11 cellular contexts compared by ENCODE assay signal in the genomic region with DNA sequence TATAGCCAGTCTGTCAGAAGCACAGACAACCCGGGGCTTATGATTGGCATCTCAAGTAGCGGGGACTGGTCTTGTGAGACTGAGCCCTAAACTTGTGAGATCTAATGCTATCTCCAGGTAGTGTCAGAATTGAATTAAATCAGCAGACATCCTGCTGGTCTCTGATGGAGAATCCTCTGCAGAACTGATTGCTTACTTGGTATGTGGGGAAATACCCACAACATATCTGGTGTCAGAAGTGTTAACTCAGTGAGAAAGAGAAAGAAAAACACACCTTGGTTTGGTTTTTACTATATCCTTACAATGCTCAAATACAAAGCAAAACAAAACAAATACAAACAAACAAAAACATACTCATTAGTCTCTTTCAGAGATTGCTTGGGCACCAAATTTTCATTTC. TPM values are rescaled to one million over a fixed set of nuclear protein-coding genes. Genes with fewer than 3 reads are reported as not detected.
DNase-seq lines count a peak whose midpoint lies in the region; ATAC-seq and TF ChIP-seq lines count a peak whose summit lies in the region.
"Had no signal": no experiment of that assay in that cellular context is flagged by ENCODE, and none has a peak within 500 bp of the region (broad histone marks: within the 10 kb centered on the region; RNA-seq: fewer than 3 reads in every experiment).

No MANE protein-coding gene starts in this region.

- TF ChIP-seq RAD21 in SK-N-SH (IDR thresholded peaks at IDR 0.05; ENCODE audit: low read length): no peak

- no peaks in the 10 kb centered on the region for H3F3A ChIP-seq in SK-N-SH (replicated peaks; ENCODE audit: insufficient read depth)

- ATAC-seq in GM18517 (IDR thresholded peaks at IDR 0.05; ENCODE audit: unreplicated experiment) (peak; percentile 76), GM19452 (IDR thresholded peaks at IDR 0.05; ENCODE audit: unreplicated experiment) (peak; percentile 56), HG02885 (IDR thresholded peaks at IDR 0.05; ENCODE audit: poor library complexity, unreplicated experiment) (peak; percentile 52)

- no peaks in the 10 kb centered on the region for H3K27me3 ChIP-seq in testis
- H3K27me3 ChIP-seq in SK-N-SH (ENCODE audit: insufficient read depth): no peaks in the 10 kb centered on the region

- peaks cover 26% of the 10 kb centered on the region for H3K79me2 ChIP-seq in SK-N-SH (ENCODE audit: insufficient read depth)

- H3K4me1 ChIP-seq in testis: peaks cover 14% of the 10 kb centered on the region
- H3K4me1 ChIP-seq in SK-N-SH (ENCODE audit: control insufficient read depth in 1 of 2, insufficient read depth in 2 of 2, low read depth in 1 of 2, low read length in 1 of 2): peaks cover 0 to 2% of the 10 kb centered on the region in 2 experiments; a peak in 1 of 4 replicates

- no peak overlapping the region for H3K9ac ChIP-seq in SK-N-SH

- H3K36me3 ChIP-seq in testis (ENCODE audit: low read depth, missing control alignments) (no peaks in the 10 kb centered on the region), SK-N-SH (replicated peaks in 1 of 2; ENCODE audit: control insufficient read depth in 1 of 2, insufficient read depth in 2 of 2, low read length in 1 of 2) (peaks cover 49 to 69% of the 10 kb centered on the region in 2 experiments)

- no peak for TF ChIP-seq EP300 in SK-N-SH (IDR thresholded peaks at IDR 0.05; ENCODE audit: borderline replicate concordance in 1 of 2, low read depth in 1 of 2, low read length in 1 of 2)

- H3K4me3 ChIP-seq in testis (no peak overlapping the region), SK-N-SH (ENCODE audit: low read depth in 2 of 2, low read length in 1 of 2) (no peak overlapping the region)

- no peak overlapping the region for H2AFZ ChIP-seq in SK-N-SH (ENCODE audit: low read depth)

- no peaks in the 10 kb centered on the region for H4K20me1 ChIP-seq in SK-N-SH (ENCODE audit: insufficient read depth)

- H3K27ac ChIP-seq in testis (no peak overlapping the region), SK-N-SH (ENCODE audit: low read depth in 2 of 2, low read length in 1 of 2) (no peak overlapping the region)

- no peak for TF ChIP-seq POLR2A in testis (IDR thresholded peaks at IDR 0.05)

- no peaks in the 10 kb centered on the region for H3K9me3 ChIP-seq in testis
- H3K9me3 ChIP-seq in SK-N-SH: no peaks in the 10 kb centered on the region

- no peak overlapping the region for H3K4me2 ChIP-seq in SK-N-SH

- WGBS in testis, 2 donors: 58 to 70% methylated on average over 2 of the region's 2 CpGs
- WGBS in SK-N-SH (ENCODE audit: low lambda C conversion rate): 100% methylated on average over 2 of the region's 2 CpGs

- intact Hi-C loops in testis (cut with DNase I; ENCODE audit: low total_unique reads): no loop called here

- POLR2A ChIA-PET in SK-N-SH (lab: Yijun Ruan, JAX): no interaction called here

- H3K9me2 ChIP-seq in SK-N-SH: no peaks in the 10 kb centered on the region

- CTCF ChIA-PET in SK-N-SH (lab: Yijun Ruan, JAX): interaction anchor here (1.3 kb wide), 1 partner anchor 252 kb away, joined by 3 read pairs; no protein-coding TSS in a partner anchor

- DNase-seq in SK-N-DZ (ENCODE audit: low spot score) (peak; percentile 74), testis (no peak), SK-N-SH (no peak), SKM-1 (lab: John Stamatoyannopoulos, UW; ENCODE audit: unreplicated experiment) (no peak), NCI-H2171 (lab: John Stamatoyannopoulos, UW) (no peak)
- DNase-seq: activated effector memory CD4-positive, alpha-beta T cell treated with anti-CD3 and anti-CD28 coated beads, Interleukin-2, amount 50 U/mL, for 16 hours; kidney glomerular epithelial cell; stimulated activated naive CD4-positive, alpha-beta T cell treated with Interleukin-2 at 50 U/mL for 16 hours had no signal

- TF ChIP-seq CTCF in testis (IDR thresholded peaks at IDR 0.05) (no peak), SK-N-SH (IDR thresholded peaks at IDR 0.05) (no peak)

TF ChIP-seq in SK-N-SH, 30 proteins besides CTCF, POLR2A, EP300 and RAD21:
- no peak for TF ChIP-seq FOXJ3 (CRISPR knock-in tag; IDR thresholded peaks at IDR 0.05)
- TF ChIP-seq FOXM1 (IDR thresholded peaks at IDR 0.05; ENCODE audit: low read depth): no peak
- TF ChIP-seq TAF1 (IDR thresholded peaks at IDR 0.05; ENCODE audit: borderline replicate concordance, low read depth, low read length): no peak
- TF ChIP-seq GABPA (IDR thresholded peaks at IDR 0.05; ENCODE audit: low read depth): no peak
- no peak for TF ChIP-seq EZH2phosphoT487 (IDR thresholded peaks at IDR 0.05; ENCODE audit: borderline replicate concordance, low read depth)
- TF ChIP-seq ELF1 (IDR thresholded peaks at IDR 0.05): no peak
- TF ChIP-seq MEF2A (IDR thresholded peaks at IDR 0.05; ENCODE audit: borderline replicate concordance, low read depth): no peak
- TF ChIP-seq FOSL2 (IDR thresholded peaks at IDR 0.05; ENCODE audit: borderline replicate concordance, low read depth): no peak
- TF ChIP-seq, protein P1, sequence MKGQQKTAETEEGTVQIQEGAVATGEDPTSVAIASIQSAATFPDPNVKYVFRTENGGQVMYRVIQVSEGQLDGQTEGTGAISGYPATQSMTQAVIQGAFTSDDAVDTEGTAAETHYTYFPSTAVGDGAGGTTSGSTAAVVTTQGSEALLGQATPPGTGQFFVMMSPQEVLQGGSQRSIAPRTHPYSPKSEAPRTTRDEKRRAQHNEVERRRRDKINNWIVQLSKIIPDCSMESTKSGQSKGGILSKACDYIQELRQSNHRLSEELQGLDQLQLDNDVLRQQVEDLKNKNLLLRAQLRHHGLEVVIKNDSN (IDR thresholded peaks at IDR 0.05; ENCODE audit: borderline replicate concordance, low read depth): no peak
- TF ChIP-seq, protein P2, sequence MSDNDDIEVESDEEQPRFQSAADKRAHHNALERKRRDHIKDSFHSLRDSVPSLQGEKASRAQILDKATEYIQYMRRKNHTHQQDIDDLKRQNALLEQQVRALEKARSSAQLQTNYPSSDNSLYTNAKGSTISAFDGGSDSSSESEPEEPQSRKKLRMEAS (IDR thresholded peaks at IDR 0.05; ENCODE audit: low read depth): no peak
TF ChIP-seq in SK-N-SH: peak in this region for 0.

RNA-seq across cellular contexts. Expression of a gene that starts 10.0 kb away (rescaled TPM):
- 18.2 and 21.1 TPM in 2 replicates for polyA plus RNA-seq in SK-N-DZ (2014; cell fraction: cytosol; rRNA removed)
- polyA plus RNA-seq in SK-N-DZ (2014; cell fraction: nucleus; rRNA removed): 12.9 and 13.3 TPM in 2 replicates
- total RNA-seq in testis: 10 to 100 TPM; 40.0 to 40.7 TPM
- polyA plus RNA-seq in testis (ENCODE audit: insufficient read depth, low read depth, low replicate concordance) (30.2 TPM), SK-N-SH (2012; rRNA removed) (13.8 and 14.4 TPM in 2 replicates)
- polyA plus RNA-seq in SK-N-SH (2012; cell fraction: cytosol; rRNA removed): 14.2 and 15.9 TPM in 2 replicates
- polyA plus RNA-seq in SK-N-SH (2012; cell fraction: nucleus; rRNA removed): 9.8 and 17.2 TPM in 2 replicates
